Comparison of ENCODE assay signal across 1 cellular context in genomic region chr5:130978475-130978874, GRCh38.
TF ChIP-seq lines count a peak whose summit lies in the region.

No MANE protein-coding gene starts in this region.

TF ChIP-seq in SK-N-SH treated with all-trans-retinoic acid at 6 μM for 48 hours, 23 proteins besides CTCF, POLR2A, EP300 and RAD21 (continued from another document):
- TF ChIP-seq TSHZ2 (CRISPR knock-in tag; IDR thresholded peaks at IDR 0.05) (no peak), ZC3H10 (CRISPR knock-in tag; IDR thresholded peaks at IDR 0.05) (no peak), ISL1 (CRISPR knock-in tag; IDR thresholded peaks at IDR 0.05) (no peak), ZNF70 (CRISPR knock-in tag; IDR thresholded peaks at IDR 0.05) (no peak)
